Comparison of ENCODE assay signal across 1 cellular context in genomic region chr21:17818158-17819113, GRCh38.
A peak's percentile ranks its signal among the peaks of the same experiment; 100 is the strongest.
TF ChIP-seq lines count a peak whose summit lies in the region.

No MANE protein-coding gene starts in this region.

TF ChIP-seq in K562, 482 proteins besides CTCF, POLR2A, EP300 and RAD21 (continued from another document):
- no peak for TF ChIP-seq ZNF280A (IDR thresholded peaks at IDR 0.05; ENCODE audit: low read depth, partially characterized antibody)
- TF ChIP-seq HMBOX1 (IDR thresholded peaks at IDR 0.05) = peak; percentile 51; the same call in 1 of the 2 replicates
- TF ChIP-seq ZBTB26 (CRISPR knock-in tag; IDR thresholded peaks at IDR 0.05) = no peak
- no peak for TF ChIP-seq CBX5 (IDR thresholded peaks at IDR 0.05; ENCODE audit: borderline replicate concordance, low read depth)
- TF ChIP-seq ZNF146 (CRISPR knock-in tag; IDR thresholded peaks at IDR 0.05; ENCODE audit: unreplicated experiment) = no peak
- 0 out of 2 replicates have a peak, but pooled peaks have one; percentile 5 for TF ChIP-seq USF2 (CRISPR knock-in tag; IDR thresholded peaks at IDR 0.05)
- peak; percentile 64 for TF ChIP-seq CEBPB (tag; IDR thresholded peaks at IDR 0.05)
- no peak for TF ChIP-seq NBN (IDR thresholded peaks at IDR 0.05; ENCODE audit: low read depth)
- TF ChIP-seq TBP (optimal IDR thresholded peaks at IDR 0.05; ENCODE audit: low read depth, low read length) = no peak
- TF ChIP-seq ZNF431 (CRISPR knock-in tag; IDR thresholded peaks at IDR 0.05) = no peak
- no peak for TF ChIP-seq ZBTB12 (CRISPR knock-in tag; IDR thresholded peaks at IDR 0.05)
- peak; percentile 53; the same call in 1 of the 2 replicates for TF ChIP-seq NFATC3 (IDR thresholded peaks at IDR 0.05)
- no peak for TF ChIP-seq PCBP2 (IDR thresholded peaks at IDR 0.05; ENCODE audit: low read depth, low read length, poor library complexity, severe bottlenecking)
- TF ChIP-seq KLF13 (tag; IDR thresholded peaks at IDR 0.05; ENCODE audit: borderline replicate concordance, low read depth) = no peak
- TF ChIP-seq CTCFL (IDR thresholded peaks at IDR 0.05; ENCODE audit: borderline replicate concordance, insufficient read depth, low read depth, low read length, poor library complexity, severe bottlenecking) = no peak
- TF ChIP-seq LCOR (CRISPR knock-in tag; IDR thresholded peaks at IDR 0.05) = no peak
- no peak for TF ChIP-seq U2AF2 (optimal IDR thresholded peaks at IDR 0.05; ENCODE audit: low read depth, low read length)
- no peak for TF ChIP-seq CEBPG (CRISPR knock-in tag; IDR thresholded peaks at IDR 0.05)
- peak in 1 of 2 experiments; percentile 66; a peak in 3 of 4 replicates for TF ChIP-seq CEBPG (tag; conservative IDR thresholded peaks at IDR 0.05 in 1 of 2, IDR thresholded peaks at IDR 0.05 in 1 of 2)
- no peak for TF ChIP-seq ATF2 (CRISPR knock-in tag; IDR thresholded peaks at IDR 0.05)
- no peak for TF ChIP-seq ZNF696 (CRISPR knock-in tag; conservative IDR thresholded peaks at IDR 0.05)
- TF ChIP-seq HNRNPL (IDR thresholded peaks at IDR 0.05; ENCODE audit: low read depth, low read length) = no peak
- TF ChIP-seq RBM39 (optimal IDR thresholded peaks at IDR 0.05; ENCODE audit: low read depth, low read length) = no peak
- TF ChIP-seq TCF7L2 (IDR thresholded peaks at IDR 0.05; ENCODE audit: low read depth, low read length) = no peak
- TF ChIP-seq ARID1B (IDR thresholded peaks at IDR 0.05) = no peak
- TF ChIP-seq ELF4 (CRISPR knock-in tag; IDR thresholded peaks at IDR 0.05) = no peak
- no peak for TF ChIP-seq THAP12 (CRISPR knock-in tag; IDR thresholded peaks at IDR 0.05)
- no peak for TF ChIP-seq SREBF2 (CRISPR knock-in tag; IDR thresholded peaks at IDR 0.05)
- TF ChIP-seq BACH1 (tag; IDR thresholded peaks at IDR 0.05) = no peak
- no peak for TF ChIP-seq ZNF263 (CRISPR knock-in tag; IDR thresholded peaks at IDR 0.05; ENCODE audit: borderline replicate concordance)
- no peak for TF ChIP-seq ZNF212 (CRISPR knock-in tag; IDR thresholded peaks at IDR 0.05)
- TF ChIP-seq EZH2 (IDR thresholded peaks at IDR 0.05; ENCODE audit: borderline replicate concordance, low read depth, low read length) = no peak
- no peak for TF ChIP-seq ETS1 (conservative IDR thresholded peaks at IDR 0.05; ENCODE audit: control insufficient read depth, low read depth, low read length)
- no peak for TF ChIP-seq CREBBP (IDR thresholded peaks at IDR 0.05; ENCODE audit: low read depth, low read length)
- TF ChIP-seq CREB1 (IDR thresholded peaks at IDR 0.05) = no peak
- TF ChIP-seq CREB1 (CRISPR knock-in tag; IDR thresholded peaks at IDR 0.05) = no peak
- TF ChIP-seq ZNF551 (CRISPR knock-in tag; IDR thresholded peaks at IDR 0.05) = no peak
TF ChIP-seq in K562: peak in this region for 16.
